ENCODE assay signal across 14 cellular contexts in genomic region chr21:34900376-34900775, GRCh38.
A peak's percentile ranks its signal among the peaks of the same experiment; 100 is the strongest.
DNase-seq lines count a peak whose midpoint lies in the region; ATAC-seq and TF ChIP-seq lines count a peak whose summit lies in the region.
"Had no signal": no experiment of that assay in that cellular context is flagged by ENCODE, and none has a peak within 500 bp of the region (broad histone marks: within the 10 kb centered on the region; RNA-seq: fewer than 3 reads in every experiment).

No MANE protein-coding gene starts in this region.

- no peak overlapping the region for H2AFZ ChIP-seq in hepatocyte

- no peaks in the 10 kb centered on the region for H3K79me2 ChIP-seq in hepatocyte

- WGBS in hepatocyte (ENCODE audit: low lambda C conversion rate, missing lambda C conversion rate) = 51% methylated on average over 2 of the region's 2 CpGs

- H3K9me3 ChIP-seq in CD4-positive, alpha-beta T cell (ENCODE audit: control insufficient read depth, low read length) = no peaks in the 10 kb centered on the region
- H3K9me3 ChIP-seq in hepatocyte (ENCODE audit: low read depth) = no peaks in the 10 kb centered on the region

- H3K4me3 Mint-ChIP-seq in CD4-positive, alpha-beta T cell = no peak overlapping the region
- no peak overlapping the region for H3K4me3 Mint-ChIP-seq in mesothelial cell of epicardium
- H3K4me3 Mint-ChIP-seq in naive thymus-derived CD8-positive, alpha-beta T cell = no peak overlapping the region

- peaks cover 3% of the 10 kb centered on the region for H3K9me3 Mint-ChIP-seq in CD4-positive, alpha-beta T cell
- H3K9me3 Mint-ChIP-seq in mesothelial cell of epicardium = peaks cover 16% of the 10 kb centered on the region
- peaks cover 0 to 16% (median 0%) of the 10 kb centered on the region in 9 donors for H3K9me3 Mint-ChIP-seq in naive thymus-derived CD8-positive, alpha-beta T cell

- POLR2A ChIA-PET in CD4-positive, alpha-beta T cell (lab: Charles Lee) = interaction anchor here (1.1 to 1.5 kb wide), 2 partner anchors 11 to 36 kb away, joined by 4 to 5 read pairs; no protein-coding TSS in a partner anchor
- POLR2A ChIA-PET in naive thymus-derived CD8-positive, alpha-beta T cell (lab: Charles Lee) = no interaction called here

- H3K9me2 ChIP-seq in hepatocyte (replicated peaks; ENCODE audit: insufficient read depth) = no peaks in the 10 kb centered on the region

- H3K27me3 ChIP-seq in CD4-positive, alpha-beta T cell (ENCODE audit: control insufficient read depth, insufficient read depth, low read length) = no peaks in the 10 kb centered on the region
- no peaks in the 10 kb centered on the region for H3K27me3 ChIP-seq in hepatocyte

- H3K27ac ChIP-seq in CD4-positive, alpha-beta T cell (ENCODE audit: low read depth, low read length) = no peak overlapping the region
- peak overlapping the region; percentile 7 for H3K27ac ChIP-seq in hepatocyte
- H3K27ac ChIP-seq: lower lobe of right lung had no signal

- no peaks in the 10 kb centered on the region for H3K36me3 ChIP-seq in hepatocyte (replicated peaks; ENCODE audit: insufficient read depth, low read depth)
- H3K36me3 ChIP-seq: lower lobe of right lung had no signal

- CTCF ChIA-PET in CD4-positive, alpha-beta T cell (lab: Charles Lee) = interaction anchor here (2.3 kb wide), 1 partner anchor 10 kb away, joined by 9 read pairs; no protein-coding TSS in a partner anchor

- H4K20me1 ChIP-seq in hepatocyte (ENCODE audit: insufficient read depth, poor library complexity, severe bottlenecking) = no peaks in the 10 kb centered on the region

- no peak for ATAC-seq in CD4-positive, alpha-beta T cell (ENCODE audit: poor library complexity)
- no peak for ATAC-seq in naive thymus-derived CD8-positive, alpha-beta T cell
- ATAC-seq: lower lobe of right lung had no signal

- no peak overlapping the region for H3K4me3 ChIP-seq in hepatocyte
- H3K4me3 ChIP-seq: lower lobe of right lung had no signal

- H3K27ac Mint-ChIP-seq in CD4-positive, alpha-beta T cell = peak overlapping the region; percentile 54
- no peak overlapping the region for H3K27ac Mint-ChIP-seq in mesothelial cell of epicardium
- peak overlapping the region in 1 of 10 donors; percentile 53 for H3K27ac Mint-ChIP-seq in naive thymus-derived CD8-positive, alpha-beta T cell

- peaks cover 51% of the 10 kb centered on the region for H3K36me3 Mint-ChIP-seq in CD4-positive, alpha-beta T cell (ENCODE audit: low read depth)
- no peaks in the 10 kb centered on the region for H3K36me3 Mint-ChIP-seq in mesothelial cell of epicardium
- peaks cover 9 to 12% (median 10%) of the 10 kb centered on the region in 3 donors for H3K36me3 Mint-ChIP-seq in naive thymus-derived CD8-positive, alpha-beta T cell

- DNase-seq in CD4-positive, alpha-beta T cell = no peak
- peak; percentile 38 for DNase-seq in H4 (ENCODE audit: low spot score)
- DNase-seq in SW480 (ENCODE audit: low spot score) = peak; percentile 88
- DNase-seq in hepatocyte (ENCODE audit: low spot score) = peak; percentile 37
- no peak for DNase-seq in mesothelial cell of epicardium (ENCODE audit: low spot score in 2 of 2, unreplicated experiment in 2 of 2)
- DNase-seq in superior temporal gyrus (ENCODE audit: extremely low spot score) = no peak
- DNase-seq in naive thymus-derived CD8-positive, alpha-beta T cell = no peak
- DNase-seq: activated effector memory CD4-positive, alpha-beta T cell treated with anti-CD3 and anti-CD28 coated beads, Interleukin-2, amount 50 U/mL, for 16 hours; C1 segment of cervical spinal cord; lower lobe of right lung; NCI-H1105 treated with DMSO at 0.1 percent for 48 hours; NCI-H345; SIG-M5; stimulated activated naive CD4-positive, alpha-beta T cell had no signal

- H3K4me1 ChIP-seq in hepatocyte (ENCODE audit: insufficient read depth) = no peaks in the 10 kb centered on the region
- H3K4me1 ChIP-seq: lower lobe of right lung had no signal

- intact Hi-C loops in CD4-positive, alpha-beta T cell (cut with DNase I, micrococcal nuclease) = no loop called here

- H3K4me2 ChIP-seq in hepatocyte = no peak overlapping the region

- no peaks in the 10 kb centered on the region for H3K27me3 Mint-ChIP-seq in CD4-positive, alpha-beta T cell
- peaks cover 7% of the 10 kb centered on the region for H3K27me3 Mint-ChIP-seq in mesothelial cell of epicardium (ENCODE audit: low read depth)
- no peaks in the 10 kb centered on the region for H3K27me3 Mint-ChIP-seq in naive thymus-derived CD8-positive, alpha-beta T cell

- TF ChIP-seq CTCF in CD4-positive, alpha-beta T cell (IDR thresholded peaks at IDR 0.05) = no peak
- TF ChIP-seq CTCF in hepatocyte (IDR thresholded peaks at IDR 0.05; ENCODE audit: poor library complexity) (no peak), mesothelial cell of epicardium (IDR thresholded peaks at IDR 0.05; ENCODE audit: unreplicated experiment) (no peak)

- H3K4me1 Mint-ChIP-seq in CD4-positive, alpha-beta T cell (ENCODE audit: low read depth) = peaks cover 49% of the 10 kb centered on the region
- H3K4me1 Mint-ChIP-seq in mesothelial cell of epicardium = peaks cover 7% of the 10 kb centered on the region
- H3K4me1 Mint-ChIP-seq in naive thymus-derived CD8-positive, alpha-beta T cell = peaks cover 14 to 41% (median 27%) of the 10 kb centered on the region in 4 donors

Comparison
In these comparisons a context has a peak if more than half of its experiments do, and no peak if none do; other contexts are left out.
1. DNase-seq: peak in H4 (single experiment), SW480 (single experiment) and hepatocyte (single experiment); none in CD4-positive, alpha-beta T cell (0 of 10), mesothelial cell of epicardium (0 of 2), superior temporal gyrus (single experiment) and naive thymus-derived CD8-positive, alpha-beta T cell (0 of 10).